ENCODE assay signal across 23 cellular contexts in the genomic region with DNA sequence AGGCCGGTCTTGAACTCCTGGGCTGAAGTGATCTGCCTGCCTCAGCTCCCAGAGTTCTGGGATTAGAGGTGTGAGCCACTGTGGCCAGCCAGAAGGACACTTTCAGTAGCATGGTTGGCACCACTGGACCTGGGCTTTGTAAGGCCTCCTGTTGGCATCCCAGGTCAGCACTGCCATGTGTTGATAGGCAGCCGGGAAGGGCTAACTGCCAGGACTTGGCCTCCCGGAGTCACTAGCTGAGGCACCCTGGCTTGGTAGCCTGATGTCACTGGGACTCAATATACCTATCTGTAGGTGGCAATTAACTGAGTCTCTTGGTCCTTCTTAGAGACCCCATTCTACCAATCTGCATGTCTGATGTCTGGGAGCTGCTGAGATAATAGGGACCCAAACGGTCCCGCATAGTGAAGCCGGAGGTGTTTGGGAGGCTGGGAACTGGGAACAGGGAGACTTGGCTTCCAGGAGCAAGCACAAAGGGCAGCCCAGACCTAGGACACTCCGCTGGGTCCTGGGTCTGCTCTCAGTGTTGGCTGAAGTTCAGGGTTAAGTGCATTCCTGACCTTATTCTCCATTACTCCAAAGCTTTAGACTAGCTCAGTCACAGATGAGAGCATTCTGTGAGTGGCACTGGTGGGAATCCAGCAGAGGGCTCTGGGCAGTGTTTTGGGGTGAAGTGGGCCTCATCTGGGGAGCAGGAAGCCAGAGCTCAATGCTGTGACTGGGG. TPM values are rescaled to one million over a fixed set of nuclear protein-coding genes. Genes with fewer than 3 reads are reported as not detected.
DNase-seq lines count a peak whose midpoint lies in the region; ATAC-seq and TF ChIP-seq lines count a peak whose summit lies in the region.
"Had no signal": no experiment of that assay in that cellular context is flagged by ENCODE, and none has a peak within 500 bp of the region (broad histone marks: within the 10 kb centered on the region; RNA-seq: fewer than 3 reads in every experiment).

No MANE protein-coding gene starts in this region.

- H3K4me1 Mint-ChIP-seq in T-cell = peaks cover 30 to 36% (median 32%) of the 10 kb centered on the region in 3 donors
- H3K4me1 Mint-ChIP-seq in dendritic cell treated with granulocyte-macrophage colony-stimulating factor and Interleukin-4, amounts not matched to agents 40 ng/mL and 50 ng/mL, for 4 days (ENCODE audit: low read depth) = peaks cover 21% of the 10 kb centered on the region
- H3K4me1 Mint-ChIP-seq in stimulated activated effector memory CD8-positive, alpha-beta T cell treated with anti-CD3 and anti-CD28 coated beads, Interleukin-12 subunit alpha, Interleukin-12 subunit beta, amount 100 ng/mL, for 72 hours = peaks cover 21% of the 10 kb centered on the region

- peak overlapping the region; percentile 77 for H3K27ac ChIP-seq in cardiac muscle cell
- H3K27ac ChIP-seq in MM.1S (ENCODE audit: low read length) = no peak overlapping the region
- H3K27ac ChIP-seq: sigmoid colon had no signal

- CTCF ChIA-PET in T-cell (lab: Charles Lee) (no interaction called here), HEK293T (lab: Yijun Ruan, JAX) (no interaction called here)

- peak overlapping the region; percentile 91 to 95 for H3K27ac Mint-ChIP-seq in T-cell
- H3K27ac Mint-ChIP-seq in dendritic cell treated with granulocyte-macrophage colony-stimulating factor and Interleukin-4, amounts not matched to agents 40 ng/mL and 50 ng/mL, for 4 days = peak overlapping the region; percentile 36
- peak overlapping the region; percentile 60 for H3K27ac Mint-ChIP-seq in stimulated activated effector memory CD8-positive, alpha-beta T cell treated with anti-CD3 and anti-CD28 coated beads, Interleukin-12 subunit alpha, Interleukin-12 subunit beta, amount 100 ng/mL, for 72 hours

- H3K9me2 ChIP-seq in MM.1S (replicated peaks; ENCODE audit: insufficient read depth, low read length) = no peaks in the 10 kb centered on the region

- H3K4me3 Mint-ChIP-seq in T-cell = peak overlapping the region; percentile 4 to 67 (median 4)
- H3K4me3 Mint-ChIP-seq in dendritic cell treated with granulocyte-macrophage colony-stimulating factor and Interleukin-4, amounts not matched to agents 40 ng/mL and 50 ng/mL, for 4 days = no peak overlapping the region
- peak overlapping the region; percentile 1 for H3K4me3 Mint-ChIP-seq in stimulated activated effector memory CD8-positive, alpha-beta T cell treated with anti-CD3 and anti-CD28 coated beads, Interleukin-12 subunit alpha, Interleukin-12 subunit beta, amount 100 ng/mL, for 72 hours

- H3K27me3 ChIP-seq in cardiac muscle cell = no peaks in the 10 kb centered on the region
- H3K27me3 ChIP-seq in MM.1S (replicated peaks; ENCODE audit: insufficient read depth, low read length) = no peaks in the 10 kb centered on the region
- H3K27me3 ChIP-seq: adrenal gland, sigmoid colon had no signal

- H3K4me3 ChIP-seq in cardiac muscle cell (no peak overlapping the region), MM.1S (ENCODE audit: low read length) (no peak overlapping the region)
- H3K4me3 ChIP-seq: adrenal gland, mucosa of descending colon, sigmoid colon had no signal

- H4K20me1 ChIP-seq in MM.1S (ENCODE audit: insufficient read depth, low read length) = no peaks in the 10 kb centered on the region

- H3K79me2 ChIP-seq in MM.1S (ENCODE audit: low read length) = no peaks in the 10 kb centered on the region

- POLR2A ChIA-PET in T-cell (lab: Charles Lee) = interaction anchor here in 1 of 2 donors (0.6 kb wide), 1 partner anchor 472 kb away, joined by 3 read pairs; no protein-coding TSS in a partner anchor
- POLR2A ChIA-PET in HEK293T (lab: Yijun Ruan, JAX) = no interaction called here

- intact Hi-C loops in Right ventricle myocardium superior (cut with DNase I) = no loop called here
- intact Hi-C loops in dendritic cell treated with granulocyte-macrophage colony-stimulating factor and Interleukin-4, amounts not matched to agents 40 ng/mL and 50 ng/mL, for 4 days (cut with micrococcal nuclease) = loop anchor here (5.0 kb wide), 1 partner anchor 47 kb away; a partner anchor contains a TSS

- H3K4me2 ChIP-seq in MM.1S (ENCODE audit: low read depth, low read length) = no peak overlapping the region

- H3K27me3 Mint-ChIP-seq in T-cell = no peaks in the 10 kb centered on the region
- no peaks in the 10 kb centered on the region for H3K27me3 Mint-ChIP-seq in dendritic cell treated with granulocyte-macrophage colony-stimulating factor and Interleukin-4, amounts not matched to agents 40 ng/mL and 50 ng/mL, for 4 days

- no peaks in the 10 kb centered on the region for H3K36me3 Mint-ChIP-seq in T-cell
- no peaks in the 10 kb centered on the region for H3K36me3 Mint-ChIP-seq in dendritic cell treated with granulocyte-macrophage colony-stimulating factor and Interleukin-4, amounts not matched to agents 40 ng/mL and 50 ng/mL, for 4 days (ENCODE audit: low read depth)
- H3K36me3 Mint-ChIP-seq in stimulated activated effector memory CD8-positive, alpha-beta T cell treated with anti-CD3 and anti-CD28 coated beads, Interleukin-12 subunit alpha, Interleukin-12 subunit beta, amount 100 ng/mL, for 72 hours = no peaks in the 10 kb centered on the region

- ATAC-seq in Right ventricle myocardium superior (ENCODE audit: poor library complexity) (no peak), T-cell (replicated peaks in 1 of 4) (no peak)
- ATAC-seq in stimulated activated effector memory CD8-positive, alpha-beta T cell treated with anti-CD3 and anti-CD28 coated beads, Interleukin-12 subunit alpha, Interleukin-12 subunit beta, amount 100 ng/mL, for 72 hours = no peak
- ATAC-seq: esophagus mucosa, left colon, mucosa of descending colon, Right ventricle myocardium inferior had no signal

- H3K9me3 Mint-ChIP-seq in T-cell = peaks cover 0 to 4% (median 0%) of the 10 kb centered on the region in 3 donors
- no peaks in the 10 kb centered on the region for H3K9me3 Mint-ChIP-seq in dendritic cell treated with granulocyte-macrophage colony-stimulating factor and Interleukin-4, amounts not matched to agents 40 ng/mL and 50 ng/mL, for 4 days
- H3K9me3 Mint-ChIP-seq in stimulated activated effector memory CD8-positive, alpha-beta T cell treated with anti-CD3 and anti-CD28 coated beads, Interleukin-12 subunit alpha, Interleukin-12 subunit beta, amount 100 ng/mL, for 72 hours = no peaks in the 10 kb centered on the region

- H3K9me3 ChIP-seq in cardiac muscle cell (ENCODE audit: low read depth) (no peaks in the 10 kb centered on the region), MM.1S (replicated peaks; ENCODE audit: insufficient read depth, low read length) (no peaks in the 10 kb centered on the region)
- H3K9me3 ChIP-seq: adrenal gland, mucosa of descending colon, sigmoid colon had no signal

- no peak overlapping the region for H3K9ac ChIP-seq in MM.1S (ENCODE audit: low read length)

- TF ChIP-seq CTCF in cardiac muscle cell (IDR thresholded peaks at IDR 0.05; ENCODE audit: low read depth, low read length) (no peak), MM.1S (IDR thresholded peaks at IDR 0.05; ENCODE audit: low read length) (no peak)

- H3F3A ChIP-seq in MM.1S (ENCODE audit: insufficient read depth, low read length) = no peaks in the 10 kb centered on the region

- DNase-seq in cardiac muscle cell (ENCODE audit: low read depth in 1 of 2, low spot score in 1 of 2) (peak in 1 of 2 donors; percentile 46), Right ventricle myocardium superior (no peak), T-cell (no peak), HEK293T (ENCODE audit: extremely low spot score) (no peak), MM.1S (no peak), DMS153 (lab: John Stamatoyannopoulos, UW) (no peak)
- DNase-seq in stimulated activated effector memory CD8-positive, alpha-beta T cell treated with anti-CD3 and anti-CD28 coated beads, Interleukin-12 subunit alpha, Interleukin-12 subunit beta, amount 100 ng/mL, for 72 hours (ENCODE audit: low spot score in 2 of 2) = no peak
- DNase-seq: activated CD4-positive, CD25-positive, alpha-beta regulatory T cell treated with anti-CD3 and anti-CD28 coated beads, Interleukin-2, amount 50 U/mL, for 72 hours; activated T-cell treated with anti-CD3 and anti-CD28 coated beads for 4 hours; adrenal gland; central memory CD4-positive, alpha-beta T cell; effector CD4-positive, alpha-beta T cell; HCEC 1CT; left colon; mucosa of descending colon; NCI-H2081 treated with DMSO at 0.1 percent for 48 hours; NCI-H524; occipital lobe; sigmoid colon; stimulated activated CD4-positive, alpha-beta T cell treated with anti-CD3 and anti-CD28 coated beads, Interleukin-1b, Interleukin-23, amount 100 ng/mL, for 48 hours had no signal

- H3K4me1 ChIP-seq in cardiac muscle cell (ENCODE audit: low read depth) = peaks cover 25% of the 10 kb centered on the region
- H3K4me1 ChIP-seq in MM.1S (ENCODE audit: low read length) = 0 out of 2 replicates have a peak, but pooled peaks cover 7% of the 10 kb centered on the region

- H2AFZ ChIP-seq in MM.1S (ENCODE audit: low read length) = no peak overlapping the region

- no peaks in the 10 kb centered on the region for H3K36me3 ChIP-seq in cardiac muscle cell
- H3K36me3 ChIP-seq in MM.1S (replicated peaks; ENCODE audit: insufficient read depth, low read length) = no peaks in the 10 kb centered on the region
- H3K36me3 ChIP-seq: adrenal gland, sigmoid colon had no signal

TF ChIP-seq in HEK293T, 16 proteins besides CTCF, POLR2A, EP300 and RAD21 (continues in another document):
- no peak for TF ChIP-seq BHLHE40 (IDR thresholded peaks at IDR 0.05; ENCODE audit: borderline replicate concordance)
- TF ChIP-seq ELF4 (IDR thresholded peaks at IDR 0.05) = no peak
- no peak for TF ChIP-seq FOXK2 (IDR thresholded peaks at IDR 0.05)
- no peak for TF ChIP-seq LEF1 (IDR thresholded peaks at IDR 0.05; ENCODE audit: borderline replicate concordance)
- TF ChIP-seq FOXA1 (IDR thresholded peaks at IDR 0.05) = no peak
- no peak for TF ChIP-seq CTBP1 (IDR thresholded peaks at IDR 0.05; ENCODE audit: borderline replicate concordance)
- TF ChIP-seq SP1 (IDR thresholded peaks at IDR 0.05) = no peak
- no peak for TF ChIP-seq FOXM1 (IDR thresholded peaks at IDR 0.05; ENCODE audit: borderline replicate concordance)
- no peak for TF ChIP-seq NFRKB (IDR thresholded peaks at IDR 0.05)
- TF ChIP-seq L3MBTL2 (conservative IDR thresholded peaks at IDR 0.05) = no peak
- no peak for TF ChIP-seq TARDBP (IDR thresholded peaks at IDR 0.05)

RNA-seq across cellular contexts. Expression of a gene that starts 2.6 kb away (rescaled TPM):
- total RNA-seq in cardiac muscle cell (18.6 and 40.6 TPM in 2 replicates), Right ventricle myocardium superior (7.4 TPM), T-cell (10 to 100 TPM; 13.2 to 27.4 (median 22.3) TPM)
- 19.1 and 23.7 TPM in 2 replicates for polyA plus RNA-seq in cardiac muscle cell

RNA-seq across cellular contexts. Expression of a gene that starts 14.4 kb away (rescaled TPM):
- total RNA-seq in cardiac muscle cell (0.33 TPM in 1 of 2 replicates, not detected in the other), Right ventricle myocardium superior (not detected), T-cell (under 1 TPM in 1 of 5 donors, not detected in 4; 0.12 TPM)
- not detected in 2 replicates for polyA plus RNA-seq in cardiac muscle cell
- total RNA-seq: adrenal gland, left colon, mucosa of descending colon, Right ventricle myocardium inferior, sigmoid colon had no signal
- polyA plus RNA-seq: adrenal gland, sigmoid colon had no signal

RNA-seq across cellular contexts. Expression of a gene that starts 45.5 kb away (rescaled TPM):
- 22.2 and 30.8 TPM in 2 replicates for total RNA-seq in cardiac muscle cell
- polyA plus RNA-seq in cardiac muscle cell = 46.7 and 80.4 TPM in 2 replicates
- total RNA-seq in Right ventricle myocardium superior = 19.8 TPM
- total RNA-seq in T-cell = 10 to 100 TPM; 23.2 to 42.5 (median 38.1) TPM

Comparison
In these comparisons a context has a peak if more than half of its experiments do, and no peak if none do; other contexts are left out.
1. H3K27ac Mint-ChIP-seq: peak in every context shown above with its lines; median percentile 93 in T-cell; 60 in stimulated activated effector memory CD8-positive, alpha-beta T cell treated with anti-CD3 and anti-CD28 coated beads, Interleukin-12 subunit alpha, Interleukin-12 subunit beta, amount 100 ng/mL, for 72 hours; 36 in dendritic cell treated with granulocyte-macrophage colony-stimulating factor and Interleukin-4, amounts not matched to agents 40 ng/mL and 50 ng/mL, for 4 days.